In the genomic region with DNA sequence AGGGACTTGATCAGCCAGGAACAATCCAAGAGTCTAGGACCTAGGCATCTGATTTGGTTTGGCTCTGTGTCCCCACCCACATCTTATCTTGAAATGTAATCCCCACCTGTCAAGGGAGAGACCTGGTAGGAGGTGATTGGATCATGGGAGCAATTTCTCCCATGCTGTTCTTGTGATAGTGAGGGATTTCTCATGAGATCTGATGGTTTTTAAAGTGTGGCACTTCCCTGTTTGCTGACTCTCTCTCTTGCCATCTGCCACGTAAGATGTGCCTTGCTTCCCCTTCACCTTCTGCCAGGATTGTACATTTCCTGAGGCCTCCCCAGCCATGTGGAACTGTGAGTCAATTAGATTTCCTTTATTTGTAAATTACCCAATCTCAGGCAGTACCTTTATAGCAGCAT, we compare ENCODE assay signal across 23 cellular contexts.
A peak's percentile ranks its signal among the peaks of the same experiment; 100 is the strongest.
DNase-seq lines count a peak whose midpoint lies in the region; ATAC-seq, FAIRE-seq and TF ChIP-seq lines count a peak whose summit lies in the region.
"Had no signal": no experiment of that assay in that cellular context is flagged by ENCODE, and none has a peak within 500 bp of the region (broad histone marks: within the 10 kb centered on the region; RNA-seq: fewer than 3 reads in every experiment).

No MANE protein-coding gene starts in this region.

- no peaks in the 10 kb centered on the region for H3K36me3 ChIP-seq in mesendoderm (ENCODE audit: control insufficient read depth, insufficient read depth, low read length)
- H3K36me3 ChIP-seq: cardiac muscle cell, HAP-1, uterus had no signal

- no peak overlapping the region for H2BK120ac ChIP-seq in mesendoderm (ENCODE audit: low read depth, low read length)

- H3K36me3 Mint-ChIP-seq in endothelial cell (ENCODE audit: low read depth, unreplicated experiment) = no peaks in the 10 kb centered on the region
- no peaks in the 10 kb centered on the region for H3K36me3 Mint-ChIP-seq in activated T-helper 17 cell treated with anti-CD3 and anti-CD28 coated beads, Interleukin-2, amount 50 U/mL, for 72 hours (ENCODE audit: low read depth)
- H3K36me3 Mint-ChIP-seq: CD4-positive, CD25-positive, alpha-beta regulatory T cell; stimulated activated memory B cell treated with anti-CD40 and anti-IgM and Interleukin-4, amounts not matched to agents 10 μg/mL and 1 μg/mL and 100 μg/mL, for 72 hours had no signal

- ATAC-seq in activated T-helper 17 cell treated with anti-CD3 and anti-CD28 coated beads, Interleukin-2, amount 50 U/mL, for 72 hours (replicated peaks) = no peak
- ATAC-seq: activated CD4-positive, CD25-positive, alpha-beta regulatory T cell treated with anti-CD3 and anti-CD28 coated beads, Interleukin-2, amount 50 U/mL, for 24 hours; foreskin keratinocyte; stimulated activated memory B cell treated with anti-CD40 and anti-IgM and Interleukin-4, amounts not matched to agents 10 μg/mL and 1 μg/mL and 100 μg/mL, for 72 hours had no signal

- H3K9me3 Mint-ChIP-seq in endothelial cell (ENCODE audit: unreplicated experiment) = no peaks in the 10 kb centered on the region
- H3K9me3 Mint-ChIP-seq in activated T-helper 17 cell treated with anti-CD3 and anti-CD28 coated beads, Interleukin-2, amount 50 U/mL, for 72 hours = no peaks in the 10 kb centered on the region
- H3K9me3 Mint-ChIP-seq: activated T-cell treated with anti-CD3 and anti-CD28 coated beads, Interleukin-2, amount 50 U/mL, for 24 hours; stimulated activated memory B cell treated with anti-CD40 and anti-IgM and Interleukin-4, amounts not matched to agents 10 μg/mL and 1 μg/mL and 100 μg/mL, for 72 hours had no signal

- no peaks in the 10 kb centered on the region for H3K79me2 ChIP-seq in mesendoderm (ENCODE audit: control insufficient read depth, insufficient read depth, low read length)

- H4K8ac ChIP-seq in mesendoderm (ENCODE audit: low read depth, low read length) = no peak overlapping the region

- H3K27me3 Mint-ChIP-seq in endothelial cell (ENCODE audit: unreplicated experiment) = no peaks in the 10 kb centered on the region
- H3K27me3 Mint-ChIP-seq in activated T-helper 17 cell treated with anti-CD3 and anti-CD28 coated beads, Interleukin-2, amount 50 U/mL, for 72 hours = peaks cover 13% of the 10 kb centered on the region

- no peak overlapping the region for H3K27ac ChIP-seq in mesendoderm (ENCODE audit: low read depth, low read length)
- H3K27ac ChIP-seq: cardiac muscle cell, foreskin keratinocyte, skin epidermis, uterus had no signal

- no peak overlapping the region for H3K9ac ChIP-seq in mesendoderm (ENCODE audit: low read length)

- H3K27ac Mint-ChIP-seq in endothelial cell (ENCODE audit: unreplicated experiment) = peak overlapping the region; percentile 62
- H3K27ac Mint-ChIP-seq in activated T-helper 17 cell treated with anti-CD3 and anti-CD28 coated beads, Interleukin-2, amount 50 U/mL, for 72 hours = no peak overlapping the region
- H3K27ac Mint-ChIP-seq: activated T-cell treated with anti-CD3 and anti-CD28 coated beads, Interleukin-2, amount 50 U/mL, for 24 hours; CD4-positive, CD25-positive, alpha-beta regulatory T cell; stimulated activated memory B cell treated with anti-CD40 and anti-IgM and Interleukin-4, amounts not matched to agents 10 μg/mL and 1 μg/mL and 100 μg/mL, for 72 hours had no signal

- TF ChIP-seq CTCF in endothelial cell (IDR thresholded peaks at IDR 0.05; ENCODE audit: unreplicated experiment) (no peak), D721Med (IDR thresholded peaks at IDR 0.05; ENCODE audit: insufficient read depth, missing control alignments) (no peak)

- H3K18ac ChIP-seq in mesendoderm (ENCODE audit: low read length) = no peak overlapping the region

- no peak overlapping the region for H2BK15ac ChIP-seq in mesendoderm (replicated peaks; ENCODE audit: low read depth)

- H2AK5ac ChIP-seq in mesendoderm (ENCODE audit: low read length) = no peak overlapping the region

- no peaks in the 10 kb centered on the region for H3K4me1 ChIP-seq in mesendoderm (ENCODE audit: control insufficient read depth, low read depth, low read length)
- H3K4me1 ChIP-seq: HAP-1, uterus had no signal

- no peak overlapping the region for H4K5ac ChIP-seq in mesendoderm (ENCODE audit: low read length)

- no peak for FAIRE-seq in D721Med (lab: Jason Lieb, UNC)

- no peaks in the 10 kb centered on the region for H3K27me3 ChIP-seq in mesendoderm (ENCODE audit: insufficient read depth, low read length, poor library complexity)
- H3K27me3 ChIP-seq: cardiac muscle cell, foreskin keratinocyte, uterus had no signal

- H2BK5ac ChIP-seq in mesendoderm (ENCODE audit: low read length) = no peak overlapping the region

- DNase-seq in GDM1 (lab: John Stamatoyannopoulos, UW) (peak; percentile 19), NCI-H82 (lab: John Stamatoyannopoulos, UW) (peak; percentile 57), endothelial cell (ENCODE audit: low spot score) (no peak), mesendoderm (peak; percentile 57), MV-4-11 (lab: John Stamatoyannopoulos, UW) (no peak), D721Med (ENCODE audit: insufficient read length, low spot score) (no peak)
- DNase-seq: activated CD8-positive, alpha-beta memory T cell treated with anti-CD3 and anti-CD28 coated beads for 24 hours; activated naive CD4-positive, alpha-beta T cell treated with Interleukin-2 at 50 U/mL for 16 hours; activated T-cell treated with anti-CD3 and anti-CD28 coated beads, Interleukin-2, amount 50 U/mL, for 24 hours; CD4-positive, CD25-positive, alpha-beta regulatory T cell; cortex of kidney; DMS153; NCI-H510A treated with DMSO at 0.1 percent for 48 hours; stimulated activated CD4-positive, alpha-beta T cell treated with anti-CD3 and anti-CD28 coated beads, Interleukin-1b, Interleukin-23, amount 100 ng/mL, for 48 hours; uterus had no signal

- no peak overlapping the region for H3K4me2 ChIP-seq in mesendoderm (ENCODE audit: low read length)

- peak overlapping the region; percentile 53 for H3K4me3 Mint-ChIP-seq in endothelial cell (ENCODE audit: unreplicated experiment)
- H3K4me3 Mint-ChIP-seq in activated T-helper 17 cell treated with anti-CD3 and anti-CD28 coated beads, Interleukin-2, amount 50 U/mL, for 72 hours = no peak overlapping the region
- H3K4me3 Mint-ChIP-seq: activated T-cell treated with anti-CD3 and anti-CD28 coated beads, Interleukin-2, amount 50 U/mL, for 24 hours; CD4-positive, CD25-positive, alpha-beta regulatory T cell; stimulated activated memory B cell treated with anti-CD40 and anti-IgM and Interleukin-4, amounts not matched to agents 10 μg/mL and 1 μg/mL and 100 μg/mL, for 72 hours had no signal

- no peak overlapping the region for H3K4me3 ChIP-seq in mesendoderm (ENCODE audit: low read length)
- H3K4me3 ChIP-seq: cardiac muscle cell, HAP-1, lung, skin epidermis, uterus had no signal

- H3K23ac ChIP-seq in mesendoderm (ENCODE audit: low read length) = no peak overlapping the region

- no peak overlapping the region for H3K4ac ChIP-seq in mesendoderm (ENCODE audit: low read depth, low read length)

- peaks cover 8% of the 10 kb centered on the region for H3K4me1 Mint-ChIP-seq in endothelial cell (ENCODE audit: unreplicated experiment)
- H3K4me1 Mint-ChIP-seq in activated T-helper 17 cell treated with anti-CD3 and anti-CD28 coated beads, Interleukin-2, amount 50 U/mL, for 72 hours = no peaks in the 10 kb centered on the region
- H3K4me1 Mint-ChIP-seq: CD4-positive, CD25-positive, alpha-beta regulatory T cell; stimulated activated memory B cell treated with anti-CD40 and anti-IgM and Interleukin-4, amounts not matched to agents 10 μg/mL and 1 μg/mL and 100 μg/mL, for 72 hours had no signal

- no CpG with 5 or more reads among the region's 1 CpG for WGBS in mesendoderm (ENCODE audit: extremely low coverage, insufficient coverage, low lambda C conversion rate)

- no peaks in the 10 kb centered on the region for H3K79me1 ChIP-seq in mesendoderm (ENCODE audit: low read length)

- H3K56ac ChIP-seq in mesendoderm (ENCODE audit: low read length) = no peak overlapping the region

Comparison
In these comparisons a context has a peak if more than half of its experiments do, and no peak if none do; other contexts are left out.
1. DNase-seq: peak in GDM1 (single experiment), NCI-H82 (single experiment) and mesendoderm (single experiment); none in endothelial cell (single experiment), MV-4-11 (single experiment) and D721Med (single experiment).